ENCODE assay signal across 14 cellular contexts in the genomic region with DNA sequence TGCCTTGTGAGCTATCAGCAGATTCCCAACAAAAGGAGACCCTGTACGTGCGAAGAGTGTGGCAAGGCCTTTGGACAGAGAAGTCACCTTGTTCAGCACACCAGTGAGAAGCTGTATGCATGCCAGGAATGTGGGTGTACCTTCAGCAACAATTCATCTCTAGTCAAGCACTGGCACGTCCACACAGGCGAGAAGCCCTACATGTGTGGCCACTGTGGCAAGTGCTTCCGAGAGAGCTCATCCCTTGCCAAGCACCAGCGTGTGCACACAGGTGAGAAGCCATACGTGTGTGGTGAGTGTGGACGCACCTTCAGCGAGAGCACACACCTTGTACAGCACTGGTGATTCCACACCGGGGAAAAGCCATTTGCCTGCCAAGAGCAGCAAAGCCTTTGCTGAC. TPM values are rescaled to one million over a fixed set of nuclear protein-coding genes. Genes with fewer than 3 reads are reported as not detected.
DNase-seq lines count a peak whose midpoint lies in the region; ATAC-seq, FAIRE-seq and TF ChIP-seq lines count a peak whose summit lies in the region.
"Had no signal": no experiment of that assay in that cellular context is flagged by ENCODE, and none has a peak within 500 bp of the region (broad histone marks: within the 10 kb centered on the region; RNA-seq: fewer than 3 reads in every experiment).

No MANE protein-coding gene starts in this region.

- no peak for DNase-seq in RWPE1 (ENCODE audit: low spot score)
- peak; percentile 13 for DNase-seq in superior temporal gyrus (ENCODE audit: extremely low spot score)
- no peak for DNase-seq in HCEC 1CT
- no peak for DNase-seq in frontal cortex (ENCODE audit: low spot score in 2 of 2)
- DNase-seq: C1 segment of cervical spinal cord; CD4-positive, alpha-beta T cell; DMS79; H9 had no signal

- H3K27ac ChIP-seq in RWPE1 (0 out of 2 replicates have a peak overlapping the region, but pooled peaks have one; percentile 6), cingulate gyrus (ENCODE audit: low read depth, low read length) (peak overlapping the region; percentile 47)

- no peak for TF ChIP-seq CTCF in RWPE1 (conservative IDR thresholded peaks at IDR 0.05; ENCODE audit: low read depth)

- no peak for FAIRE-seq in frontal cortex (lab: Jason Lieb, UNC)
- FAIRE-seq: A204.1, GM12878, GM18507 had no signal

- CTCF ChIA-PET in RWPE1 (lab: Yijun Ruan, JAX), result no interaction called here

- POLR2A ChIA-PET in RWPE1 (lab: Yijun Ruan, JAX; ENCODE audit: low non-redundant PET), result no interaction called here

- ATAC-seq in esophagus mucosa, result peak; percentile 90
- ATAC-seq in GM18867 (IDR thresholded peaks at IDR 0.05; ENCODE audit: unreplicated experiment), result no peak
- ATAC-seq: GM12878 had no signal

RNA-seq across cellular contexts. Expression of a gene that starts 7.6 kb away (rescaled TPM):
- total RNA-seq in esophagus mucosa, result 2.5 TPM
- 2.0 TPM for total RNA-seq in frontal cortex

RNA-seq across cellular contexts. Expression of a gene that starts 14.1 kb away (rescaled TPM):
- total RNA-seq in esophagus mucosa, result 18.6 TPM
- total RNA-seq in frontal cortex, result 22.4 TPM

RNA-seq across cellular contexts. Expression of a gene that starts 34.1 kb away (rescaled TPM):
- total RNA-seq in esophagus mucosa (3.5 TPM), frontal cortex (0.41 TPM)

RNA-seq across cellular contexts. Expression of a gene that starts 40.5 kb away (rescaled TPM):
- 2.9 TPM for total RNA-seq in esophagus mucosa
- total RNA-seq in frontal cortex, result 14.3 TPM

RNA-seq across cellular contexts. Expression of a gene that starts 43.3 kb away (rescaled TPM):
- total RNA-seq in esophagus mucosa (1.1 TPM), frontal cortex (6.1 TPM)
